28 cellular contexts compared by ENCODE assay signal in the genomic region with DNA sequence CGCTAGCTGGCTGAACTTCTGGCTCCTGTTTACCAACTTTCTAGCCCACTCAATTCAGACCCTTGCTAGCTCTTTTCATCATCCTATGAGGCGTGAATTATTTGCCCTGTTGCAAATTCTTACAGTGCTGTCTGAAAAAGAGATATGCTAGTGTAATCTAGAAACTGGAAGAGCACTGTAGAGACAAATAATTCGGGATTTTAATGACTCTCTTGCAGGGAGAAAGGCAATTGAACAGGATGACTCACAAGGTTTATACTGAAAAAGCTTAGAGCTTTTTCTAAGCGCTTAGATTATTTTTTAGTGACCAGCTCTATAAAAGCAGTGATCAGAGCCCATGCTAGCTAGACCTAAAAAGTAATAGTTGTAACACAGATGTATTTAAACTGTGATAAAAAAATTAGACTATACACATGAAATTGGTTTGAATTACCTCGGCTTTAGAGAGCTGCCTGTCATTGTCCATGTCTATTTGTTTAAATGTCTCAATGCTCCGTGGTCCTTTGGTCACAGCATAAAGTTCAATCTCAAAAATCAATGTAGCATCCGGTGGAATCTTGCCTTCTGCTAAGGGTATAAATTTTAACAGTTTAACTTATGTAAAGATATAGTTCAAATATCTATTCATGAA.
"Had no signal": no experiment of that assay in that cellular context is flagged by ENCODE, and none has a peak within 500 bp of the region (broad histone marks: within the 10 kb centered on the region; RNA-seq: fewer than 3 reads in every experiment).

No MANE protein-coding gene starts in this region.

- H3K27me3 ChIP-seq: brain microvascular endothelial cell, dorsolateral prefrontal cortex had no signal

- ATAC-seq: activated CD4-positive, alpha-beta T cell treated with anti-CD3 and anti-CD28 coated beads for 36 hours; activated T-helper 17 cell treated with anti-CD3 and anti-CD28 coated beads, Interleukin-2, amount 50 U/mL, for 72 hours; esophagus mucosa; T-helper 17 cell had no signal

- H3K27ac ChIP-seq: brain microvascular endothelial cell, coronary artery, dorsolateral prefrontal cortex had no signal

- FAIRE-seq: astrocyte, bronchial epithelial cell had no signal

- H3K4me3 ChIP-seq: coronary artery, dorsolateral prefrontal cortex had no signal

- DNase-seq: activated CD4-positive, alpha-beta memory T cell treated with anti-CD3 and anti-CD28 coated beads, Interleukin-2, amount 10 ng/mL, durations not matched to agents 7 days and 5 days; activated CD4-positive, alpha-beta T cell treated with anti-CD3 and anti-CD28 coated beads for 36 hours; activated CD4-positive, alpha-beta T cell treated with anti-CD3 and anti-CD28 coated beads, Interleukin-2, amount 10 ng/mL, durations not matched to agents 24 days and 14 days; activated CD4-positive, CD25-positive, alpha-beta regulatory T cell; activated CD4-positive, CD25-positive, alpha-beta regulatory T cell treated with anti-CD3 and anti-CD28 coated beads, Interleukin-2, amount 50 U/mL, for 72 hours; activated CD8-positive, alpha-beta memory T cell treated with anti-CD3 and anti-CD28 coated beads, Interleukin-2, amount 50 U/mL, for 48 hours; activated effector memory CD4-positive, alpha-beta T cell treated with Interleukin-2 at 50 U/mL for 16 hours; activated gamma-delta T cell treated with Interleukin-2 at 50 U/mL for 16 hours; activated naive CD4-positive, alpha-beta T cell treated with anti-CD3 and anti-CD28 coated beads, Interleukin-2, amount 50 U/mL, for 16 hours; activated naive CD4-positive, alpha-beta T cell treated with Interleukin-2 at 50 U/mL for 16 hours; activated T-cell treated with anti-CD3 and anti-CD28 coated beads for 4 hours; activated T-cell treated with anti-CD3 and anti-CD28 coated beads, Interleukin-2, amount 50 U/mL, for 24 hours; amniotic stem cell; anterior cingulate cortex; brain microvascular endothelial cell; dorsolateral prefrontal cortex; effector memory CD4-positive, alpha-beta T cell; endodermal cell; foreskin fibroblast; head of caudate nucleus; T-helper 1 cell; T-helper 17 cell; T1000 had no signal
